Comparison of ENCODE assay signal across 17 cellular contexts in the genomic region with DNA sequence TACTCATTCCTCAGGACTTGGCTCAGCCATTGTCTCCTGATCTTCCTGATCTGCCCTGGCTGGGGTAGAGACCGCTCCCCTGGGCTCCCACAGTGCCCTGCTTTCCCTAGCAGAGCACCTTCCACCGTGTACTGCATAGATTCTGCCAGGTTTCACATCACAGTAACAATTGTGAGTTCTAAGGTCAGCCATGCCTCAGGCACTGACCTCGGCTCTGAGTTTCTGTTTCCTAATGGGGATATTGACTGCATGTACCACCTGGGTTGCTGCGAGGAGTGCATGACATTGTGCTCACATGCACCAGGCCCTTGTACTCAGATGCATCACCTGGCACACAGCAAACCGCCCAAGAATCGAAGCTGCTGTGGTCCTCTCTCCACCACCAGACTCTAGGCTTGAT. TPM values are rescaled to one million over a fixed set of nuclear protein-coding genes. Genes with fewer than 3 reads are reported as not detected.
DNase-seq lines count a peak whose midpoint lies in the region; ATAC-seq and TF ChIP-seq lines count a peak whose summit lies in the region.
"Had no signal": no experiment of that assay in that cellular context is flagged by ENCODE, and none has a peak within 500 bp of the region (broad histone marks: within the 10 kb centered on the region; RNA-seq: fewer than 3 reads in every experiment).

No MANE protein-coding gene starts in this region.

- H3K27me3 Mint-ChIP-seq in WTC11 (ENCODE audit: low read depth): no peaks in the 10 kb centered on the region
- no peaks in the 10 kb centered on the region for H3K27me3 Mint-ChIP-seq in activated naive CD4-positive, alpha-beta T cell treated with anti-CD3 and anti-CD28 coated beads for 36 hours (ENCODE audit: low read depth)

- no peak for TF ChIP-seq POLR2A in gastroesophageal sphincter (IDR thresholded peaks at IDR 0.05)

- no peak for ATAC-seq in WTC11
- ATAC-seq in gastroesophageal sphincter: no peak
- no peak for ATAC-seq in GM18511 (IDR thresholded peaks at IDR 0.05; ENCODE audit: unreplicated experiment)
- ATAC-seq: CD8-positive, alpha-beta T cell; K562 had no signal

- H3K27ac ChIP-seq in MM.1S (ENCODE audit: low read length): no peak overlapping the region; the same call in 1 of the 2 replicates
- H3K27ac ChIP-seq in gastroesophageal sphincter: peak overlapping the region in 3 of 4 donors; percentile 49 to 98 (median 64)
- peak overlapping the region; percentile 24 for H3K27ac ChIP-seq in stomach smooth muscle (ENCODE audit: low read length)

- H3K9me3 ChIP-seq in MM.1S (replicated peaks; ENCODE audit: insufficient read depth, low read length) (no peaks in the 10 kb centered on the region), gastroesophageal sphincter (no peaks in the 10 kb centered on the region), stomach smooth muscle (ENCODE audit: control insufficient read depth in 2 of 2, low read length in 2 of 2) (no peaks in the 10 kb centered on the region)
- H3K9me3 ChIP-seq: BLaER1 treated with 17β-estradiol and CSF1 and Interleukin-3, amounts not matched to agents 10 nM and 100 nM had no signal

- no peak overlapping the region for H3K4me3 Mint-ChIP-seq in WTC11
- H3K4me3 Mint-ChIP-seq in activated naive CD4-positive, alpha-beta T cell treated with anti-CD3 and anti-CD28 coated beads for 36 hours: no peak overlapping the region
- H3K4me3 Mint-ChIP-seq: CD8-positive, alpha-beta T cell had no signal

- H3K4me3 ChIP-seq in MM.1S (ENCODE audit: low read length) (no peak overlapping the region), gastroesophageal sphincter (no peak overlapping the region), stomach smooth muscle (ENCODE audit: low read length in 2 of 2) (no peak overlapping the region)
- H3K4me3 ChIP-seq: BLaER1 treated with 17β-estradiol and CSF1 and Interleukin-3, amounts not matched to agents 10 nM and 100 nM; K562 had no signal

- no peak for TF ChIP-seq EP300 in gastroesophageal sphincter (IDR thresholded peaks at IDR 0.05)

- no peaks in the 10 kb centered on the region for H3K9me3 Mint-ChIP-seq in WTC11
- H3K9me3 Mint-ChIP-seq in activated naive CD4-positive, alpha-beta T cell treated with anti-CD3 and anti-CD28 coated beads for 36 hours: no peaks in the 10 kb centered on the region
- H3K9me3 Mint-ChIP-seq: CD8-positive, alpha-beta T cell had no signal

- H3K9ac ChIP-seq in MM.1S (ENCODE audit: low read length) (no peak overlapping the region), stomach smooth muscle (ENCODE audit: low read length in 2 of 2) (peak overlapping the region in 1 of 2 donors; percentile 29)

- H2AFZ ChIP-seq in MM.1S (ENCODE audit: low read length): 0 out of 2 replicates have a peak overlapping the region, but pooled peaks have one; percentile 8

- no peaks in the 10 kb centered on the region for H3K27me3 ChIP-seq in MM.1S (replicated peaks; ENCODE audit: insufficient read depth, low read length)
- no peaks in the 10 kb centered on the region for H3K27me3 ChIP-seq in gastroesophageal sphincter
- no peaks in the 10 kb centered on the region for H3K27me3 ChIP-seq in stomach smooth muscle (ENCODE audit: control insufficient read depth in 1 of 2, insufficient read depth in 2 of 2, low read length in 2 of 2)
- H3K27me3 ChIP-seq: BLaER1 treated with 17β-estradiol and CSF1 and Interleukin-3, amounts not matched to agents 10 nM and 100 nM had no signal

- H3K36me3 ChIP-seq in MM.1S (replicated peaks; ENCODE audit: insufficient read depth, low read length) (no peaks in the 10 kb centered on the region), gastroesophageal sphincter (peaks cover 0 to 93% of the 10 kb centered on the region in 2 donors), stomach smooth muscle (ENCODE audit: control insufficient read depth in 2 of 2, insufficient read depth in 2 of 2, low read length in 2 of 2) (peaks cover 67 to 71% of the 10 kb centered on the region in 2 donors)

- no peaks in the 10 kb centered on the region for H3K79me2 ChIP-seq in MM.1S (ENCODE audit: low read length)

- 60 to 82% methylated on average over 1 to 2 of the region's 6 CpGs for WGBS in gastroesophageal sphincter (ENCODE audit: low coverage in 1 of 2), 2 donors

- H3K4me2 ChIP-seq in MM.1S (ENCODE audit: low read depth, low read length): no peak overlapping the region
- H3K4me2 ChIP-seq: BLaER1 treated with 17β-estradiol and CSF1 and Interleukin-3, amounts not matched to agents 10 nM and 100 nM had no signal

- CTCF ChIA-PET in WTC11 (lab: Charles Lee): no interaction called here
- CTCF ChIA-PET in activated naive CD4-positive, alpha-beta T cell treated with anti-CD3 and anti-CD28 coated beads for 36 hours (lab: Charles Lee): no interaction called here

- H3K36me3 Mint-ChIP-seq in WTC11: peaks cover 13% of the 10 kb centered on the region
- H3K36me3 Mint-ChIP-seq in activated naive CD4-positive, alpha-beta T cell treated with anti-CD3 and anti-CD28 coated beads for 36 hours (ENCODE audit: low read depth): no peaks in the 10 kb centered on the region
- H3K36me3 Mint-ChIP-seq: CD8-positive, alpha-beta T cell had no signal

- POLR2A ChIA-PET in WTC11 (lab: Charles Lee): no interaction called here

- DNase-seq in MM.1S (peak; percentile 15), WTC11 (ENCODE audit: low spot score) (no peak), NCI-H1105 treated with DMSO at 0.1 percent for 48 hours (lab: John Stamatoyannopoulos, UW) (no peak)
- no peak for DNase-seq in activated naive CD4-positive, alpha-beta T cell treated with anti-CD3 and anti-CD28 coated beads for 36 hours
- DNase-seq: Calu3; CD8-positive, alpha-beta T cell; EL; NCI-H1436; NCI-H1930; NCI-H226; NCI-H524; Right ventricle myocardium superior had no signal

- H4K20me1 ChIP-seq in MM.1S (ENCODE audit: insufficient read depth, low read length): no peaks in the 10 kb centered on the region
- H4K20me1 ChIP-seq: BLaER1 treated with 17β-estradiol and CSF1 and Interleukin-3, amounts not matched to agents 10 nM and 100 nM had no signal

- no peak for TF ChIP-seq CTCF in MM.1S (IDR thresholded peaks at IDR 0.05; ENCODE audit: low read length)
- no peak for TF ChIP-seq CTCF in WTC11 (IDR thresholded peaks at IDR 0.05)
- no peak for TF ChIP-seq CTCF in gastroesophageal sphincter (IDR thresholded peaks at IDR 0.05)

- 0 out of 2 replicates have a peak, but pooled peaks cover 3% of the 10 kb centered on the region for H3K4me1 Mint-ChIP-seq in WTC11
- H3K4me1 Mint-ChIP-seq in activated naive CD4-positive, alpha-beta T cell treated with anti-CD3 and anti-CD28 coated beads for 36 hours (ENCODE audit: low read depth): no peaks in the 10 kb centered on the region

- H3F3A ChIP-seq in MM.1S (ENCODE audit: insufficient read depth, low read length): no peaks in the 10 kb centered on the region

- H3K27ac Mint-ChIP-seq in WTC11: peak overlapping the region; percentile 37; the same call in 1 of the 2 replicates
- H3K27ac Mint-ChIP-seq in activated naive CD4-positive, alpha-beta T cell treated with anti-CD3 and anti-CD28 coated beads for 36 hours: no peak overlapping the region
- H3K27ac Mint-ChIP-seq: CD8-positive, alpha-beta T cell had no signal

- intact Hi-C loops in activated naive CD4-positive, alpha-beta T cell treated with anti-CD3 and anti-CD28 coated beads for 36 hours (cut with micrococcal nuclease): no loop called here

- H3K9me2 ChIP-seq in MM.1S (replicated peaks; ENCODE audit: insufficient read depth, low read length): no peaks in the 10 kb centered on the region

- 0 out of 2 replicates have a peak, but pooled peaks cover 8% of the 10 kb centered on the region for H3K4me1 ChIP-seq in MM.1S (ENCODE audit: low read length)
- peaks cover 5 to 51% (median 29%) of the 10 kb centered on the region in 3 donors for H3K4me1 ChIP-seq in gastroesophageal sphincter
- peaks cover 33% of the 10 kb centered on the region for H3K4me1 ChIP-seq in stomach smooth muscle (ENCODE audit: control insufficient read depth, insufficient read depth, low read length)

TF ChIP-seq in WTC11, 78 proteins besides CTCF, POLR2A, EP300 and RAD21 (continues in another document):
- TF ChIP-seq, protein P1, sequence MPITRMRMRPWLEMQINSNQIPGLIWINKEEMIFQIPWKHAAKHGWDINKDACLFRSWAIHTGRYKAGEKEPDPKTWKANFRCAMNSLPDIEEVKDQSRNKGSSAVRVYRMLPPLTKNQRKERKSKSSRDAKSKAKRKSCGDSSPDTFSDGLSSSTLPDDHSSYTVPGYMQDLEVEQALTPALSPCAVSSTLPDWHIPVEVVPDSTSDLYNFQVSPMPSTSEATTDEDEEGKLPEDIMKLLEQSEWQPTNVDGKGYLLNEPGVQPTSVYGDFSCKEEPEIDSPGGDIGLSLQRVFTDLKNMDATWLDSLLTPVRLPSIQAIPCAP (CRISPR knock-in tag; IDR thresholded peaks at IDR 0.05): no peak
- no peak for TF ChIP-seq ARID4B (CRISPR knock-in tag; IDR thresholded peaks at IDR 0.05; ENCODE audit: borderline replicate concordance)

RNA-seq across cellular contexts. Expression of gene HSPG2, which starts 46.0 kb away (rescaled TPM):
- 120 to 127 TPM (median 120 TPM) in 3 replicates for total RNA-seq in WTC11 (2021)
- 1,000 to 10,000 TPM in 1 of 4 donors, 100 to 1,000 TPM in 3; 311 to 1,021 (median 351) TPM for total RNA-seq in gastroesophageal sphincter
- 1 to 10 TPM; 4.5 to 4.9 TPM for total RNA-seq in activated naive CD4-positive, alpha-beta T cell treated with anti-CD3 and anti-CD28 coated beads for 36 hours

Comparison
In these comparisons a context has a peak if more than half of its experiments do, and no peak if none do; other contexts are left out.
1. RNA of gene HSPG2, which starts 46.0 kb away (total RNA-seq): 311 to 1,021 TPM in gastroesophageal sphincter and 120 to 127 TPM in WTC11; 4.5 to 4.9 TPM in activated naive CD4-positive, alpha-beta T cell treated with anti-CD3 and anti-CD28 coated beads for 36 hours; every median in the first group is over 10 times any median in the second.